In genomic region chr15:92082217-92082843, GRCh38 we compare ENCODE assay signal across 8 cellular contexts.
DNase-seq lines count a peak whose midpoint lies in the region; ATAC-seq and TF ChIP-seq lines count a peak whose summit lies in the region.

No MANE protein-coding gene starts in this region.

- H3K27ac Mint-ChIP-seq in brain: no peak overlapping the region
- no peak overlapping the region for H3K27ac Mint-ChIP-seq in immature natural killer cell

- no peak overlapping the region for H2AFZ ChIP-seq in SU-DHL-6 (ENCODE audit: low read depth, low read length, severe bottlenecking)

- no peaks in the 10 kb centered on the region for H3K9me3 ChIP-seq in SU-DHL-6 (ENCODE audit: insufficient read depth, low read length)

- no peaks in the 10 kb centered on the region for H3K27me3 ChIP-seq in SU-DHL-6 (ENCODE audit: low read length)

- no peak overlapping the region for H3K4me3 ChIP-seq in SU-DHL-6 (ENCODE audit: insufficient read depth, low read length, poor library complexity, severe bottlenecking)

- no peaks in the 10 kb centered on the region for H4K20me1 ChIP-seq in SU-DHL-6 (ENCODE audit: low read depth, low read length)

- H3K4me2 ChIP-seq in SU-DHL-6 (ENCODE audit: low read depth, low read length, poor library complexity, severe bottlenecking): no peak overlapping the region

- H3K4me3 Mint-ChIP-seq in brain (no peak overlapping the region), immature natural killer cell (no peak overlapping the region)

- no peak overlapping the region for H3K9ac ChIP-seq in SU-DHL-6 (ENCODE audit: low read length)

- H3K9me3 Mint-ChIP-seq in brain: peaks cover 0 to 2% (median 0%) of the 10 kb centered on the region in 5 experiments
- no peaks in the 10 kb centered on the region for H3K9me3 Mint-ChIP-seq in immature natural killer cell

- H3K36me3 Mint-ChIP-seq in brain: no peaks in the 10 kb centered on the region
- no peaks in the 10 kb centered on the region for H3K36me3 Mint-ChIP-seq in immature natural killer cell

- H3K36me3 ChIP-seq in SU-DHL-6 (ENCODE audit: low read length): no peaks in the 10 kb centered on the region

- H3F3A ChIP-seq in SU-DHL-6 (ENCODE audit: insufficient read depth): no peaks in the 10 kb centered on the region

- H3K79me2 ChIP-seq in SU-DHL-6 (ENCODE audit: insufficient read depth, low read length): no peaks in the 10 kb centered on the region

- H3K9me2 ChIP-seq in SU-DHL-6 (replicated peaks; ENCODE audit: insufficient read depth, low read length): no peaks in the 10 kb centered on the region

- no peaks in the 10 kb centered on the region for H3K27me3 Mint-ChIP-seq in brain
- peaks cover 0 to 2% (median 1%) of the 10 kb centered on the region in 3 donors for H3K27me3 Mint-ChIP-seq in immature natural killer cell (ENCODE audit: low read depth in 3 of 3)

- TF ChIP-seq CTCF in SU-DHL-6 (IDR thresholded peaks at IDR 0.05; ENCODE audit: insufficient read depth, low read length, poor library complexity, severe bottlenecking) (peak; percentile 82), brain (conservative IDR thresholded peaks at IDR 0.05) (peak; percentile 90 to 93)

- H3K4me1 Mint-ChIP-seq in brain: peaks cover under 1% of the 10 kb centered on the region
- peaks cover 0 to 6% of the 10 kb centered on the region in 2 donors for H3K4me1 Mint-ChIP-seq in immature natural killer cell

- no peak for ATAC-seq in GM21526 (IDR thresholded peaks at IDR 0.05; ENCODE audit: low FRiP score, unreplicated experiment)

- H3K27ac ChIP-seq in SU-DHL-6 (ENCODE audit: low read depth, low read length): no peak overlapping the region

- peak in 12 of 14 donors; percentile 10 to 79 (median 44) for DNase-seq in C1 segment of cervical spinal cord (lab: John Stamatoyannopoulos, UW)
- peak; percentile 51 for DNase-seq in GM19240 (ENCODE audit: insufficient read length, low spot score)
- peak; percentile 65 for DNase-seq in MV-4-11 (lab: John Stamatoyannopoulos, UW)
- DNase-seq in immature natural killer cell: peak in 2 of 3 donors; percentile 31 to 34
- peak; percentile 28 to 57 (median 47) for DNase-seq in stimulated activated CD4-positive, alpha-beta T cell treated with anti-CD3 and anti-CD28 coated beads, Interleukin-12 subunit alpha, Interleukin-12 subunit beta, amount 100 ng/mL, for 48 hours (ENCODE audit: low read depth in 2 of 3, low spot score in 1 of 3)
